18 cellular contexts compared by ENCODE assay signal in the genomic region with DNA sequence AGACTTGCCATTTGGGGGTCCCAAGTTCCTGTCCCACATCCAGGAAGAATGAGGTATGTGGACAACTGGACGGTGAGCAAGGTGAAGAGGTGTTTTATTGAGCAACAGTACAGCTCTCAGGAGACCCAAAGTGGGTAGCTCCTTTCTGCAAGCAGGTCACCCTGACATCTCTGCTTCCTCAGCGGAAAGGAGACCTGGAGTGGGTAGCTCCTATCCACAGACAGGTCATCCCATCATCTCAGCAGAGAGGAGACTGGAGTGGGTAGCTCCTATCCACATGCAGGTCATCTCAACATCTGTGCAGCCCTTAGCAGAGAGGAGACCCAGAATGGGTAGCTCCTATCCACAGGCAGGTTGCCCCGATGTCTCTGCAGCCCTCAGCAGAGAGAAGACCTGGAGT. TPM values are rescaled to one million over a fixed set of nuclear protein-coding genes. Genes with fewer than 3 reads are reported as not detected.
A peak's percentile ranks its signal among the peaks of the same experiment; 100 is the strongest.
DNase-seq lines count a peak whose midpoint lies in the region; ATAC-seq and TF ChIP-seq lines count a peak whose summit lies in the region.
"Had no signal": no experiment of that assay in that cellular context is flagged by ENCODE, and none has a peak within 500 bp of the region (broad histone marks: within the 10 kb centered on the region; RNA-seq: fewer than 3 reads in every experiment).

No MANE protein-coding gene starts in this region.

- intact Hi-C loops in cardiac septum (cut with DNase I) = loop anchor here (5.0 kb wide), 1 partner anchor 127 kb away; no protein-coding TSS in a partner anchor
- intact Hi-C loops in heart left ventricle (cut with DNase I) = loop anchor here in 8 of 10 donors (5.0 to 10.0 kb wide), 5 partner anchors 129 to 411 kb away; no protein-coding TSS in a partner anchor

- H3K36me3 Mint-ChIP-seq in stimulated activated effector memory CD8-positive, alpha-beta T cell treated with anti-CD3 and anti-CD28 coated beads, Interleukin-12 subunit alpha, Interleukin-12 subunit beta, amount 100 ng/mL, for 72 hours = no peaks in the 10 kb centered on the region
- H3K36me3 Mint-ChIP-seq: CD4-positive, CD25-positive, alpha-beta regulatory T cell had no signal

- H3K27me3 ChIP-seq in heart left ventricle = no peaks in the 10 kb centered on the region
- H3K27me3 ChIP-seq in gastroesophageal sphincter = peaks cover 10% of the 10 kb centered on the region

- H3K27ac ChIP-seq in heart left ventricle (no peak overlapping the region), gastroesophageal sphincter (no peak overlapping the region)
- H3K27ac ChIP-seq: HL-60 had no signal

- H3K36me3 ChIP-seq in heart left ventricle = no peaks in the 10 kb centered on the region
- H3K36me3 ChIP-seq in gastroesophageal sphincter = no peaks in the 10 kb centered on the region

- no peaks in the 10 kb centered on the region for H3K9me3 Mint-ChIP-seq in stimulated activated effector memory CD8-positive, alpha-beta T cell treated with anti-CD3 and anti-CD28 coated beads, Interleukin-12 subunit alpha, Interleukin-12 subunit beta, amount 100 ng/mL, for 72 hours
- H3K9me3 Mint-ChIP-seq: CD4-positive, CD25-positive, alpha-beta regulatory T cell; HFFc6 had no signal

- ATAC-seq in heart left ventricle (no peak), gastroesophageal sphincter (peak; percentile 10)
- ATAC-seq in stimulated activated effector memory CD8-positive, alpha-beta T cell treated with anti-CD3 and anti-CD28 coated beads, Interleukin-12 subunit alpha, Interleukin-12 subunit beta, amount 100 ng/mL, for 72 hours = peak; percentile 49

- 87 to 100% (median 90%) methylated on average over 3 of the region's 3 CpGs for WGBS in heart left ventricle, 4 donors
- 40 to 80% methylated on average over 1 of the region's 3 CpGs for WGBS in gastroesophageal sphincter (ENCODE audit: low coverage in 1 of 2), 2 donors

- no peak for TF ChIP-seq POLR2A in heart left ventricle (IDR thresholded peaks at IDR 0.05)
- no peak for TF ChIP-seq POLR2A in gastroesophageal sphincter (IDR thresholded peaks at IDR 0.05)

- H3K27ac Mint-ChIP-seq in stimulated activated effector memory CD8-positive, alpha-beta T cell treated with anti-CD3 and anti-CD28 coated beads, Interleukin-12 subunit alpha, Interleukin-12 subunit beta, amount 100 ng/mL, for 72 hours = no peak overlapping the region
- H3K27ac Mint-ChIP-seq: B cell; CD4-positive, CD25-positive, alpha-beta regulatory T cell; GM23338; HFFc6 had no signal

- peaks cover 0 to 7% (median 0%) of the 10 kb centered on the region in 12 donors for H3K4me1 ChIP-seq in heart left ventricle
- H3K4me1 ChIP-seq in gastroesophageal sphincter = no peaks in the 10 kb centered on the region
- H3K4me1 ChIP-seq: Caco-2 had no signal

- TF ChIP-seq EP300 in gastroesophageal sphincter (IDR thresholded peaks at IDR 0.05) = no peak

- H3K4me3 Mint-ChIP-seq in stimulated activated effector memory CD8-positive, alpha-beta T cell treated with anti-CD3 and anti-CD28 coated beads, Interleukin-12 subunit alpha, Interleukin-12 subunit beta, amount 100 ng/mL, for 72 hours = no peak overlapping the region
- H3K4me3 Mint-ChIP-seq: B cell; CD4-positive, CD25-positive, alpha-beta regulatory T cell; GM23338; HFFc6 had no signal

- H3K9me3 ChIP-seq in heart left ventricle = no peaks in the 10 kb centered on the region
- no peaks in the 10 kb centered on the region for H3K9me3 ChIP-seq in gastroesophageal sphincter
- H3K9me3 ChIP-seq: Caco-2 had no signal

- DNase-seq in cardiac septum (ENCODE audit: low spot score) = peak; percentile 54
- no peak for DNase-seq in heart left ventricle
- DNase-seq in stimulated activated effector memory CD8-positive, alpha-beta T cell treated with anti-CD3 and anti-CD28 coated beads, Interleukin-12 subunit alpha, Interleukin-12 subunit beta, amount 100 ng/mL, for 72 hours (ENCODE audit: low spot score in 2 of 2) = no peak
- no peak for DNase-seq in cerebellum (ENCODE audit: low spot score)
- DNase-seq in RPMI8226 = no peak
- no peak for DNase-seq in NCI-H128 (lab: John Stamatoyannopoulos, UW; ENCODE audit: unreplicated experiment)
- DNase-seq: 8988T; C1 segment of cervical spinal cord; Caco-2; CD4-positive, CD25-positive, alpha-beta regulatory T cell; DMS79; GDM1; HCEC 1CT; HFFc6 had no signal

- no peak for TF ChIP-seq CTCF in heart left ventricle (IDR thresholded peaks at IDR 0.05)
- TF ChIP-seq CTCF in gastroesophageal sphincter (IDR thresholded peaks at IDR 0.05) = no peak

- no peaks in the 10 kb centered on the region for H3K4me1 Mint-ChIP-seq in stimulated activated effector memory CD8-positive, alpha-beta T cell treated with anti-CD3 and anti-CD28 coated beads, Interleukin-12 subunit alpha, Interleukin-12 subunit beta, amount 100 ng/mL, for 72 hours
- H3K4me1 Mint-ChIP-seq: B cell, GM23338 had no signal

- H3K4me3 ChIP-seq in heart left ventricle (no peak overlapping the region), gastroesophageal sphincter (no peak overlapping the region)
- H3K4me3 ChIP-seq: GM23338 had no signal

RNA-seq across cellular contexts. Expression of a gene that starts 13.8 kb away (rescaled TPM):
- total RNA-seq in cardiac septum = 13.5 TPM
- 10 to 100 TPM; 20.5 to 38.8 (median 25.5) TPM for total RNA-seq in heart left ventricle
- polyA plus RNA-seq in heart left ventricle = 10 to 100 TPM; 12.4 to 14.2 TPM
- 10 to 100 TPM in 3 of 4 donors, 1 to 10 TPM in 1; 6.1 to 24.7 (median 14.7) TPM for total RNA-seq in gastroesophageal sphincter
- total RNA-seq in cerebellum = 235 TPM

Comparison
In these comparisons a context has a peak if more than half of its experiments do, and no peak if none do; other contexts are left out.
1. ATAC-seq: peak in gastroesophageal sphincter (single experiment) and stimulated activated effector memory CD8-positive, alpha-beta T cell treated with anti-CD3 and anti-CD28 coated beads, Interleukin-12 subunit alpha, Interleukin-12 subunit beta, amount 100 ng/mL, for 72 hours (single experiment); none in heart left ventricle (0 of 4).